In genomic region chr16:369866-370436, GRCh38 we compare ENCODE assay signal across 8 cellular contexts. TPM values are rescaled to one million over a fixed set of nuclear protein-coding genes. Genes with fewer than 3 reads are reported as not detected.
A peak's percentile ranks its signal among the peaks of the same experiment; 100 is the strongest.
DNase-seq lines count a peak whose midpoint lies in the region; ATAC-seq and TF ChIP-seq lines count a peak whose summit lies in the region.

No MANE protein-coding gene starts in this region.

- no peaks in the 10 kb centered on the region for H3K9me3 Mint-ChIP-seq in activated CD4-positive, alpha-beta T cell treated with anti-CD3 and anti-CD28 coated beads, Interleukin-2, amount 10 ng/mL, durations not matched to agents 24 days and 14 days

- DNase-seq in activated CD4-positive, alpha-beta T cell treated with anti-CD3 and anti-CD28 coated beads, Interleukin-2, amount 10 ng/mL, durations not matched to agents 24 days and 14 days, result no peak
- DNase-seq in activated CD4-positive, alpha-beta T cell treated with anti-CD3 and anti-CD28 coated beads, Interleukin-2, amount 50 U/mL, for 4 hours, result no peak
- DNase-seq in astrocyte of the spinal cord (ENCODE audit: low read depth, low spot score), result peak; percentile 18
- DNase-seq in kidney epithelial cell (ENCODE audit: low read depth), result no peak
- DNase-seq in transverse colon, result no peak
- DNase-seq in 8988T, result no peak
- no peak for DNase-seq in NCI-H1930 (lab: John Stamatoyannopoulos, UW)

- H3K27ac ChIP-seq in transverse colon, result peak overlapping the region in 3 of 4 donors; percentile 71 to 84 (median 74)

- intact Hi-C loops in activated CD4-positive, alpha-beta T cell treated with anti-CD3 and anti-CD28 coated beads, Interleukin-2, amount 10 ng/mL, durations not matched to agents 24 days and 14 days (cut with micrococcal nuclease), result loop anchor here (1.0 kb wide), 1 partner anchor 17 kb away; no protein-coding TSS in a partner anchor
- intact Hi-C loops in transverse colon (cut with DNase I; ENCODE audit: low total_unique reads), result no loop called here

- TF ChIP-seq POLR2A in transverse colon (IDR thresholded peaks at IDR 0.05), result no peak

- 28 to 45% methylated on average over 4 to 28 of the region's 44 CpGs for WGBS in transverse colon (ENCODE audit: low coverage in 1 of 2), 2 donors

- no peaks in the 10 kb centered on the region for H3K27me3 Mint-ChIP-seq in activated CD4-positive, alpha-beta T cell treated with anti-CD3 and anti-CD28 coated beads, Interleukin-2, amount 10 ng/mL, durations not matched to agents 24 days and 14 days

- H3K27me3 ChIP-seq in kidney epithelial cell (ENCODE audit: control insufficient read depth, insufficient read depth, low read length) (no peaks in the 10 kb centered on the region), transverse colon (no peaks in the 10 kb centered on the region)

- no peak for TF ChIP-seq EP300 in transverse colon (IDR thresholded peaks at IDR 0.05; ENCODE audit: low read depth)

- in situ Hi-C loops in astrocyte of the spinal cord (cut with HindIII; ENCODE audit: low sequenced_read_pairs), result no loop called here
- in situ Hi-C loops in transverse colon (cut with MboI; ENCODE audit: low pct_ligation_motif_present in 1 of 4, low pct_unique_long_range_greater_than_20kb in 1 of 4, low sequenced_read_pairs in 3 of 4), result no loop called here

- H3K9me3 ChIP-seq in transverse colon, result no peaks in the 10 kb centered on the region

- peaks cover 12 to 19% (median 13%) of the 10 kb centered on the region in 4 donors for H3K4me1 ChIP-seq in transverse colon

- ATAC-seq in GM21576 (IDR thresholded peaks at IDR 0.05; ENCODE audit: unreplicated experiment), result no peak

- peak overlapping the region; percentile 15 for H3K27ac Mint-ChIP-seq in activated CD4-positive, alpha-beta T cell treated with anti-CD3 and anti-CD28 coated beads, Interleukin-2, amount 10 ng/mL, durations not matched to agents 24 days and 14 days

- TF ChIP-seq CTCF in astrocyte of the spinal cord (IDR thresholded peaks at IDR 0.05; ENCODE audit: low read depth, low read length) (no peak), kidney epithelial cell (IDR thresholded peaks at IDR 0.05; ENCODE audit: insufficient read depth, low read length, poor library complexity, severe bottlenecking) (no peak), transverse colon (IDR thresholded peaks at IDR 0.05) (no peak)

- H3K36me3 ChIP-seq in kidney epithelial cell (ENCODE audit: control insufficient read depth, insufficient read depth, low read length) (peaks cover 5% of the 10 kb centered on the region), transverse colon (peaks cover 0 to 21% (median 5%) of the 10 kb centered on the region in 4 donors)

- peak overlapping the region; percentile 96 for H3K4me3 Mint-ChIP-seq in activated CD4-positive, alpha-beta T cell treated with anti-CD3 and anti-CD28 coated beads, Interleukin-2, amount 10 ng/mL, durations not matched to agents 24 days and 14 days

- H3K4me3 ChIP-seq in astrocyte of the spinal cord (ENCODE audit: low read depth, low read length) (peak overlapping the region; percentile 48), kidney epithelial cell (ENCODE audit: low read depth, low read length) (peak overlapping the region; percentile 39), transverse colon (peak overlapping the region; percentile 38 to 61 (median 40))

- H3K36me3 Mint-ChIP-seq in activated CD4-positive, alpha-beta T cell treated with anti-CD3 and anti-CD28 coated beads, Interleukin-2, amount 10 ng/mL, durations not matched to agents 24 days and 14 days (ENCODE audit: low read depth), result peaks cover 11% of the 10 kb centered on the region

- peaks cover 10% of the 10 kb centered on the region for H3K4me1 Mint-ChIP-seq in activated CD4-positive, alpha-beta T cell treated with anti-CD3 and anti-CD28 coated beads, Interleukin-2, amount 10 ng/mL, durations not matched to agents 24 days and 14 days

RNA-seq across cellular contexts. Expression of gene MRPL28, which starts 0.4 kb away (rescaled TPM):
- total RNA-seq in activated CD4-positive, alpha-beta T cell treated with anti-CD3 and anti-CD28 coated beads, Interleukin-2, amount 10 ng/mL, durations not matched to agents 24 days and 14 days, result 106 and 109 TPM in 2 replicates
- total RNA-seq in kidney epithelial cell, result 107 and 137 TPM in 2 replicates
- 10 to 100 TPM; 24.7 to 81.2 (median 53.0) TPM for total RNA-seq in transverse colon

RNA-seq across cellular contexts. Expression of gene PGAP6, which starts 11.8 kb away (rescaled TPM):
- total RNA-seq in activated CD4-positive, alpha-beta T cell treated with anti-CD3 and anti-CD28 coated beads, Interleukin-2, amount 10 ng/mL, durations not matched to agents 24 days and 14 days, result 34.1 and 37.8 TPM in 2 replicates
- total RNA-seq in kidney epithelial cell (114 and 160 TPM in 2 replicates), transverse colon (100 to 1,000 TPM; 105 to 300 (median 179) TPM)

RNA-seq across cellular contexts. Expression of gene AXIN1, which starts 17.4 kb away (rescaled TPM):
- total RNA-seq in activated CD4-positive, alpha-beta T cell treated with anti-CD3 and anti-CD28 coated beads, Interleukin-2, amount 10 ng/mL, durations not matched to agents 24 days and 14 days, result 26.7 and 27.9 TPM in 2 replicates
- 40.5 and 43.0 TPM in 2 replicates for total RNA-seq in kidney epithelial cell
- total RNA-seq in transverse colon, result 10 to 100 TPM; 41.4 to 73.7 (median 58.7) TPM

RNA-seq across cellular contexts. Expression of gene NME4, which starts 27.0 kb away (rescaled TPM):
- 64.3 and 64.8 TPM in 2 replicates for total RNA-seq in activated CD4-positive, alpha-beta T cell treated with anti-CD3 and anti-CD28 coated beads, Interleukin-2, amount 10 ng/mL, durations not matched to agents 24 days and 14 days
- total RNA-seq in kidney epithelial cell, result 97.2 and 126 TPM in 2 replicates
- 10 to 100 TPM; 37.5 to 82.3 (median 58.1) TPM for total RNA-seq in transverse colon

RNA-seq across cellular contexts. Expression of gene DECR2, which starts 31.7 kb away (rescaled TPM):
- total RNA-seq in activated CD4-positive, alpha-beta T cell treated with anti-CD3 and anti-CD28 coated beads, Interleukin-2, amount 10 ng/mL, durations not matched to agents 24 days and 14 days, result 17.6 and 18.5 TPM in 2 replicates
- total RNA-seq in kidney epithelial cell (15.1 and 27.0 TPM in 2 replicates), transverse colon (100 to 1,000 TPM in 2 of 4 donors, 10 to 100 TPM in 2; 65.7 to 148 (median 108) TPM)
